ENCODE assay signal across 9 cellular contexts in genomic region chr5:43231977-43232376, GRCh38. TPM values are rescaled to one million over a fixed set of nuclear protein-coding genes. Genes with fewer than 3 reads are reported as not detected.
DNase-seq lines count a peak whose midpoint lies in the region; ATAC-seq and TF ChIP-seq lines count a peak whose summit lies in the region.
"Had no signal": no experiment of that assay in that cellular context is flagged by ENCODE, and none has a peak within 500 bp of the region (broad histone marks: within the 10 kb centered on the region; RNA-seq: fewer than 3 reads in every experiment).

No MANE protein-coding gene starts in this region.

- TF ChIP-seq CTCF in vagina (IDR thresholded peaks at IDR 0.05), result no peak

- no peak overlapping the region for H3K27ac Mint-ChIP-seq in effector memory CD8-positive, alpha-beta T cell
- H3K27ac Mint-ChIP-seq: activated T-helper 2 cell treated with anti-CD3 and anti-CD28 coated beads, Interferon-gamma antibody, Interleukin-2, Interleukin-4, amounts not matched to agents 10 μg/mL and 5 μg/mL and 100 μg/mL, durations not matched to agents 14 hours and 24 hours and 36 hours had no signal

- H4K8ac ChIP-seq in mesenchymal stem cell (ENCODE audit: low read length), result no peak overlapping the region

- intact Hi-C loops in vagina (cut with DNase I), result no loop called here

- no peak overlapping the region for H2AK5ac ChIP-seq in mesenchymal stem cell (ENCODE audit: low read length, severe bottlenecking)

- TF ChIP-seq POLR2A in vagina (IDR thresholded peaks at IDR 0.05), result no peak

- H3K9me3 ChIP-seq in mesenchymal stem cell (ENCODE audit: control insufficient read depth, low read length) (no peaks in the 10 kb centered on the region), vagina (no peaks in the 10 kb centered on the region)

- H3K18ac ChIP-seq in mesenchymal stem cell (ENCODE audit: low read depth in 1 of 2, low read length in 2 of 2), result no peak overlapping the region

- no peak overlapping the region for H3K9ac ChIP-seq in mesenchymal stem cell (ENCODE audit: low read length)

- H3K4me2 ChIP-seq in mesenchymal stem cell (ENCODE audit: low read length, poor library complexity, severe bottlenecking), result no peak overlapping the region

- H3K27me3 ChIP-seq in mesenchymal stem cell (ENCODE audit: control insufficient read depth in 1 of 2, insufficient read depth in 1 of 2, low read length in 2 of 2) (no peaks in the 10 kb centered on the region), vagina (no peaks in the 10 kb centered on the region)

- no peaks in the 10 kb centered on the region for H3K36me3 Mint-ChIP-seq in effector memory CD8-positive, alpha-beta T cell (ENCODE audit: insufficient read depth)

- H3K23ac ChIP-seq in mesenchymal stem cell (ENCODE audit: low read length in 2 of 2), result no peak overlapping the region

- no peak overlapping the region for H3K14ac ChIP-seq in mesenchymal stem cell (ENCODE audit: low read length in 2 of 2)

- no peak overlapping the region for H2BK15ac ChIP-seq in mesenchymal stem cell (ENCODE audit: low read depth, poor library complexity, severe bottlenecking)

- H3K36me3 ChIP-seq in mesenchymal stem cell (ENCODE audit: control insufficient read depth in 1 of 2, insufficient read depth in 2 of 2, low read depth in 1 of 2, low read length in 2 of 2) (no peaks in the 10 kb centered on the region), vagina (no peaks in the 10 kb centered on the region)

- no peak overlapping the region for H2BK5ac ChIP-seq in mesenchymal stem cell (ENCODE audit: low read depth, low read length, poor library complexity, severe bottlenecking)

- H3K79me1 ChIP-seq in mesenchymal stem cell (replicated peaks; ENCODE audit: low read length, poor library complexity, severe bottlenecking), result no peaks in the 10 kb centered on the region

- H3K9me3 Mint-ChIP-seq in effector memory CD8-positive, alpha-beta T cell, result no peaks in the 10 kb centered on the region
- H3K9me3 Mint-ChIP-seq: activated T-helper 2 cell treated with anti-CD3 and anti-CD28 coated beads, Interferon-gamma antibody, Interleukin-2, Interleukin-4, amounts not matched to agents 10 μg/mL and 5 μg/mL and 100 μg/mL, durations not matched to agents 14 hours and 24 hours and 36 hours had no signal

- DNase-seq in NCI-H1092 treated with DMSO at 0.1 percent for 48 hours (lab: John Stamatoyannopoulos, UW) (peak; percentile 38), NCI-H1092 (lab: John Stamatoyannopoulos, UW) (no peak), HCEC 1CT (peak; percentile 2), mesenchymal stem cell (no peak), vagina (ENCODE audit: extremely low spot score in 2 of 2) (no peak), kidney glomerular epithelial cell (lab: John Stamatoyannopoulos, UW) (no peak)
- DNase-seq in effector memory CD8-positive, alpha-beta T cell, result no peak

- no peaks in the 10 kb centered on the region for H3K4me1 ChIP-seq in mesenchymal stem cell (ENCODE audit: control insufficient read depth, insufficient read depth, low read depth, low read length)
- no peaks in the 10 kb centered on the region for H3K4me1 ChIP-seq in vagina

- no peaks in the 10 kb centered on the region for H3K4me1 Mint-ChIP-seq in effector memory CD8-positive, alpha-beta T cell (ENCODE audit: low read depth in 2 of 2)

- H3K27me3 Mint-ChIP-seq in effector memory CD8-positive, alpha-beta T cell, result no peaks in the 10 kb centered on the region

- 89% methylated on average over 3 of the region's 3 CpGs for WGBS in mesenchymal stem cell

- H3K4me3 Mint-ChIP-seq in effector memory CD8-positive, alpha-beta T cell, result no peak overlapping the region

- H4K91ac ChIP-seq in mesenchymal stem cell (ENCODE audit: low read length), result peak overlapping the region; percentile 78

- no peak overlapping the region for H2BK12ac ChIP-seq in mesenchymal stem cell (ENCODE audit: low read length in 2 of 2)

- H3K4ac ChIP-seq in mesenchymal stem cell (ENCODE audit: low read depth in 1 of 2, low read length in 2 of 2), result no peak overlapping the region

- ATAC-seq in SK-N-SH treated with all-trans-retinoic acid at 6 μM for 48 hours, result peak; percentile 48; the same call in 1 of the 3 replicates
- ATAC-seq in effector memory CD8-positive, alpha-beta T cell (replicated peaks), result no peak

- no peak overlapping the region for H2AFZ ChIP-seq in mesenchymal stem cell (ENCODE audit: low read depth, low read length)

- H3K4me3 ChIP-seq in mesenchymal stem cell (ENCODE audit: insufficient read depth in 1 of 2, low read depth in 1 of 2, low read length in 2 of 2), result no peak overlapping the region
- no peak overlapping the region for H3K4me3 ChIP-seq in vagina

- no peak overlapping the region for H2BK120ac ChIP-seq in mesenchymal stem cell (ENCODE audit: low read depth, low read length)

- H3K27ac ChIP-seq in mesenchymal stem cell (ENCODE audit: low read length, poor library complexity, severe bottlenecking), result no peak overlapping the region
- H3K27ac ChIP-seq in vagina, result no peak overlapping the region

TF ChIP-seq in SK-N-SH treated with all-trans-retinoic acid at 6 μM for 48 hours, 23 proteins besides CTCF, POLR2A, EP300 and RAD21 (continues in another document):
- TF ChIP-seq, protein P1, sequence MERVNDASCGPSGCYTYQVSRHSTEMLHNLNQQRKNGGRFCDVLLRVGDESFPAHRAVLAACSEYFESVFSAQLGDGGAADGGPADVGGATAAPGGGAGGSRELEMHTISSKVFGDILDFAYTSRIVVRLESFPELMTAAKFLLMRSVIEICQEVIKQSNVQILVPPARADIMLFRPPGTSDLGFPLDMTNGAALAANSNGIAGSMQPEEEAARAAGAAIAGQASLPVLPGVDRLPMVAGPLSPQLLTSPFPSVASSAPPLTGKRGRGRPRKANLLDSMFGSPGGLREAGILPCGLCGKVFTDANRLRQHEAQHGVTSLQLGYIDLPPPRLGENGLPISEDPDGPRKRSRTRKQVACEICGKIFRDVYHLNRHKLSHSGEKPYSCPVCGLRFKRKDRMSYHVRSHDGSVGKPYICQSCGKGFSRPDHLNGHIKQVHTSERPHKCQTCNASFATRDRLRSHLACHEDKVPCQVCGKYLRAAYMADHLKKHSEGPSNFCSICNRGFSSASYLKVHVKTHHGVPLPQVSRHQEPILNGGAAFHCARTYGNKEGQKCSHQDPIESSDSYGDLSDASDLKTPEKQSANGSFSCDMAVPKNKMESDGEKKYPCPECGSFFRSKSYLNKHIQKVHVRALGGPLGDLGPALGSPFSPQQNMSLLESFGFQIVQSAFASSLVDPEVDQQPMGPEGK (CRISPR knock-in tag; IDR thresholded peaks at IDR 0.05; ENCODE audit: borderline replicate concordance), result no peak
- TF ChIP-seq, protein P2, sequence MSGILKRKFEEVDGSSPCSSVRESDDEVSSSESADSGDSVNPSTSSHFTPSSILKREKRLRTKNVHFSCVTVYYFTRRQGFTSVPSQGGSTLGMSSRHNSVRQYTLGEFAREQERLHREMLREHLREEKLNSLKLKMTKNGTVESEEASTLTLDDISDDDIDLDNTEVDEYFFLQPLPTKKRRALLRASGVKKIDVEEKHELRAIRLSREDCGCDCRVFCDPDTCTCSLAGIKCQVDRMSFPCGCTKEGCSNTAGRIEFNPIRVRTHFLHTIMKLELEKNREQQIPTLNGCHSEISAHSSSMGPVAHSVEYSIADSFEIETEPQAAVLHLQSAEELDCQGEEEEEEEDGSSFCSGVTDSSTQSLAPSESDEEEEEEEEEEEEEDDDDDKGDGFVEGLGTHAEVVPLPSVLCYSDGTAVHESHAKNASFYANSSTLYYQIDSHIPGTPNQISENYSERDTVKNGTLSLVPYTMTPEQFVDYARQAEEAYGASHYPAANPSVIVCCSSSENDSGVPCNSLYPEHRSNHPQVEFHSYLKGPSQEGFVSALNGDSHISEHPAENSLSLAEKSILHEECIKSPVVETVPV (CRISPR knock-in tag; IDR thresholded peaks at IDR 0.05), result no peak
- TF ChIP-seq ESRRG (CRISPR knock-in tag; IDR thresholded peaks at IDR 0.05) (no peak), ZFP3 (CRISPR knock-in tag; IDR thresholded peaks at IDR 0.05) (no peak), TOX (CRISPR knock-in tag; IDR thresholded peaks at IDR 0.05; ENCODE audit: borderline replicate concordance) (no peak), CSDC2 (CRISPR knock-in tag; IDR thresholded peaks at IDR 0.05) (no peak), ARNTL (CRISPR knock-in tag; IDR thresholded peaks at IDR 0.05; ENCODE audit: borderline replicate concordance, low read depth) (no peak), PPARA (CRISPR knock-in tag; IDR thresholded peaks at IDR 0.05; ENCODE audit: borderline replicate concordance) (no peak), ZNF70 (CRISPR knock-in tag; IDR thresholded peaks at IDR 0.05) (no peak), CREB5 (CRISPR knock-in tag; IDR thresholded peaks at IDR 0.05; ENCODE audit: low read depth) (no peak), ZFP30 (CRISPR knock-in tag; IDR thresholded peaks at IDR 0.05) (no peak), ISL1 (CRISPR knock-in tag; IDR thresholded peaks at IDR 0.05) (no peak), ZC3H10 (CRISPR knock-in tag; IDR thresholded peaks at IDR 0.05) (no peak), ZNF8 (CRISPR knock-in tag; IDR thresholded peaks at IDR 0.05) (no peak)
- TF ChIP-seq, protein P3, sequence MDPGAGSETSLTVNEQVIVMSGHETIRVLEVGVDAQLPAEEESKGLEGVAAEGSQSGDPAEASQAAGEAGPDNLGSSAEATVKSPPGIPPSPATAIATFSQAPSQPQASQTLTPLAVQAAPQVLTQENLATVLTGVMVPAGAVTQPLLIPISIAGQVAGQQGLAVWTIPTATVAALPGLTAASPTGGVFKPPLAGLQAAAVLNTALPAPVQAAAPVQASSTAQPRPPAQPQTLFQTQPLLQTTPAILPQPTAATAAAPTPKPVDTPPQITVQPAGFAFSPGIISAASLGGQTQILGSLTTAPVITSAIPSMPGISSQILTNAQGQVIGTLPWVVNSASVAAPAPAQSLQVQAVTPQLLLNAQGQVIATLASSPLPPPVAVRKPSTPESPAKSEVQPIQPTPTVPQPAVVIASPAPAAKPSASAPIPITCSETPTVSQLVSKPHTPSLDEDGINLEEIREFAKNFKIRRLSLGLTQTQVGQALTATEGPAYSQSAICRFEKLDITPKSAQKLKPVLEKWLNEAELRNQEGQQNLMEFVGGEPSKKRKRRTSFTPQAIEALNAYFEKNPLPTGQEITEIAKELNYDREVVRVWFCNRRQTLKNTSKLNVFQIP (CRISPR knock-in tag; IDR thresholded peaks at IDR 0.05; ENCODE audit: borderline replicate concordance, low read depth), result no peak

RNA-seq across cellular contexts. Expression of gene NIM1K, which starts 40.0 kb away (rescaled TPM):
- polyA plus RNA-seq in mesenchymal stem cell (2013, experiment 1 of 2), result 0.11 TPM
- polyA plus RNA-seq in mesenchymal stem cell (2013, experiment 2 of 2), result 0.10 TPM
- total RNA-seq in vagina, result not detected

Comparison
In these comparisons a context has a peak if more than half of its experiments do, and no peak if none do; other contexts are left out.
1. DNase-seq: peak in NCI-H1092 treated with DMSO at 0.1 percent for 48 hours (single experiment) and HCEC 1CT (single experiment); none in NCI-H1092 (single experiment), mesenchymal stem cell (single experiment), vagina (0 of 2), effector memory CD8-positive, alpha-beta T cell (0 of 3) and kidney glomerular epithelial cell (single experiment).